1 cellular context compared by ENCODE assay signal in genomic region chr11:3173795-3174194, GRCh38.
A peak's percentile ranks its signal among the peaks of the same experiment; 100 is the strongest.
TF ChIP-seq lines count a peak whose summit lies in the region.

No MANE protein-coding gene starts in this region.

TF ChIP-seq in K562, 482 proteins besides CTCF, POLR2A, EP300 and RAD21:
- TF ChIP-seq HNRNPH1 (optimal IDR thresholded peaks at IDR 0.05; ENCODE audit: low read depth, low read length) (no peak), MCM3 (IDR thresholded peaks at IDR 0.05) (0 out of 2 replicates have a peak, but pooled peaks have one; percentile 19), EHMT2 (IDR thresholded peaks at IDR 0.05) (peak; percentile 59)
TF ChIP-seq in K562: peak in this region for 2.
